In the genomic region with DNA sequence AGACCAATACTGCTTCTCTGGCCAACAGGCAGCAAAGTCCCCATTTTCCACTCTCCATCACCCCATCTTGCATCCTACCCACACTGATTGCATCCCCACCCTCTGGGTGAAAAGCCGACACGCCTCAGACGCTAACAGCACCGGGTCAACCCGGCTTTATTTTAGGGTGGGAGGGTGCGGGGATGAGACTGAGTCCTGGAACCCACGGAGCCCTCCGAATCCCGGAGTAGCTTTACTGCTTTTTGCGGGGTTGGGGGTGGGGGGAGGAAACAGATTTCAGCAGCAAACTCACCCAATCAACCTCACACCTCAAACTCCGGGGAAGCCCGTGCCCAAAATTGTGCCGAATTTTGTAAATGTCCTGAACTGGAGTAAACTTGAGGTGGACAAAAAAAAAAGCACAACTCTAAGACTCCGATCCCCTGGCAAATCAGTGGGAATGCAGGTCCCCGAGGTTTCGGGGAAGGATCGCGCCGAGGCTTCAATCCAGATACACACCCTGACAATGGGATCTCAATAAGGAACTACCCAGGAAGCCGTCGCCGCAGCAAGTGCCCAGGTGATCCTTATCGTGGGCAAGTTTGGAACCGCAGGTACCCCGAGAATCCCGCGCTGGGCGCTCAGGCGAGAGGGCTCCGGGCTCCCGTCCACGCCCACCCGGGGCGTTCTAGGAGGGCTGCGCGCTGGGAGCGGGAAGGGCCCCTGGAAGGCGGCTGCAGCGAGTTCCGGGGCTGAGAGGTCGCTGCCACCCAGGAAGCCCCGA, we compare ENCODE assay signal across 8 cellular contexts. TPM values are rescaled to one million over a fixed set of nuclear protein-coding genes. Genes with fewer than 3 reads are reported as not detected.
DNase-seq lines count a peak whose midpoint lies in the region; FAIRE-seq and TF ChIP-seq lines count a peak whose summit lies in the region.

No MANE protein-coding gene starts in this region.

- peak overlapping the region; percentile 88 for H3K9ac ChIP-seq in adipocyte (ENCODE audit: low read length)
- peak overlapping the region; percentile 77 to 85 for H3K9ac ChIP-seq in kidney (ENCODE audit: low read length in 2 of 2)

- 0 to 4% (median 1%) methylated on average over 20 to 42 of the region's 42 CpGs for WGBS in stomach, 5 donors

- H4K20me1 ChIP-seq in DOHH2 (ENCODE audit: control insufficient read depth, insufficient read depth, low read depth, low read length), result no peaks in the 10 kb centered on the region

- no peak for TF ChIP-seq POLR2A in stomach (IDR thresholded peaks at IDR 0.05)

- H3K79me2 ChIP-seq in DOHH2 (ENCODE audit: control insufficient read depth, low read length), result peaks cover 35% of the 10 kb centered on the region

- H3F3A ChIP-seq in DOHH2 (ENCODE audit: control insufficient read depth, insufficient read depth), result no peaks in the 10 kb centered on the region

- peaks cover 10 to 19% (median 11%) of the 10 kb centered on the region in 3 donors for H3K4me1 Mint-ChIP-seq in IgD-negative memory B cell

- TF ChIP-seq EP300 in stomach (IDR thresholded peaks at IDR 0.05), result no peak

- intact Hi-C loops in kidney (cut with DNase I) (no loop called here), stomach (cut with DNase I; ENCODE audit: low total_unique reads) (no loop called here)

- H3K4me3 Mint-ChIP-seq in IgD-negative memory B cell, result peak overlapping the region; percentile 86 to 97 (median 93)

- no peaks in the 10 kb centered on the region for H3K9me3 Mint-ChIP-seq in IgD-negative memory B cell

- FAIRE-seq in kidney (lab: Jason Lieb, UNC), result no peak

- H3K4me3 ChIP-seq in DOHH2 (ENCODE audit: low read length), result peak overlapping the region; percentile 92
- peak overlapping the region; percentile 96 for H3K4me3 ChIP-seq in adipocyte (ENCODE audit: low read length)
- H3K4me3 ChIP-seq in kidney (ENCODE audit: low read length in 2 of 2), result peak overlapping the region; percentile 87 to 91
- H3K4me3 ChIP-seq in stomach, result peak overlapping the region; percentile 56 to 96 (median 74)

- H3K4me2 ChIP-seq in DOHH2 (ENCODE audit: low read length), result peak overlapping the region; percentile 82

- no peaks in the 10 kb centered on the region for H3K27me3 ChIP-seq in DOHH2 (ENCODE audit: control insufficient read depth, low read length)
- no peaks in the 10 kb centered on the region for H3K27me3 ChIP-seq in adipocyte (replicated peaks; ENCODE audit: control insufficient read depth, insufficient read depth, low read length)
- H3K27me3 ChIP-seq in stomach, result no peaks in the 10 kb centered on the region

- H3K36me3 ChIP-seq in DOHH2 (ENCODE audit: control insufficient read depth, low read length) (no peaks in the 10 kb centered on the region), adipocyte (ENCODE audit: control insufficient read depth, insufficient read depth, low read length, severe bottlenecking) (no peaks in the 10 kb centered on the region), kidney (ENCODE audit: control insufficient read depth in 1 of 2, insufficient read depth in 2 of 2, low read length in 2 of 2) (no peaks in the 10 kb centered on the region), stomach (no peaks in the 10 kb centered on the region)

- DNase-seq in adipocyte (ENCODE audit: low read depth) (no peak), kidney (no peak), stomach (no peak), SK-N-DZ (ENCODE audit: low spot score) (no peak), NCI-H187 (lab: John Stamatoyannopoulos, UW) (no peak), NCI-H526 treated with DMSO at 0.1 percent for 48 hours (lab: John Stamatoyannopoulos, UW) (no peak)

- no peaks in the 10 kb centered on the region for H3K9me2 ChIP-seq in DOHH2 (replicated peaks; ENCODE audit: control insufficient read depth, low read length)

- H3K9me3 ChIP-seq in DOHH2 (ENCODE audit: control insufficient read depth, insufficient read depth, low read length) (no peaks in the 10 kb centered on the region), adipocyte (ENCODE audit: control insufficient read depth, low read length) (no peaks in the 10 kb centered on the region), kidney (ENCODE audit: control insufficient read depth in 1 of 2, low read length in 2 of 2) (no peaks in the 10 kb centered on the region), stomach (no peaks in the 10 kb centered on the region)

- TF ChIP-seq CTCF in DOHH2 (IDR thresholded peaks at IDR 0.05; ENCODE audit: low read depth, low read length, poor library complexity, severe bottlenecking), result no peak
- no peak for TF ChIP-seq CTCF in kidney (IDR thresholded peaks at IDR 0.05; ENCODE audit: borderline replicate concordance, extremely low read depth, insufficient read depth)
- no peak for TF ChIP-seq CTCF in stomach (IDR thresholded peaks at IDR 0.05)

- H3K27ac ChIP-seq in DOHH2 (ENCODE audit: low read depth, low read length), result peak overlapping the region; percentile 58
- peak overlapping the region; percentile 79 to 81 for H3K27ac ChIP-seq in kidney (ENCODE audit: low read depth in 2 of 2, low read length in 2 of 2)
- peak overlapping the region; percentile 85 to 98 (median 88) for H3K27ac ChIP-seq in stomach

- peak overlapping the region in 2 of 3 donors; percentile 68 to 91 for H3K27ac Mint-ChIP-seq in IgD-negative memory B cell

- H3K27me3 Mint-ChIP-seq in IgD-negative memory B cell, result no peaks in the 10 kb centered on the region

- H3K36me3 Mint-ChIP-seq in IgD-negative memory B cell, result no peaks in the 10 kb centered on the region

- H3K4me1 ChIP-seq in DOHH2 (ENCODE audit: control insufficient read depth, low read length) (peaks cover 17% of the 10 kb centered on the region), adipocyte (ENCODE audit: control insufficient read depth, insufficient read depth, low read length) (peaks cover 25% of the 10 kb centered on the region), kidney (ENCODE audit: control insufficient read depth in 1 of 2, insufficient read depth in 1 of 2, low read depth in 1 of 2, low read length in 2 of 2) (peaks cover 0 to 4% of the 10 kb centered on the region in 2 donors), stomach (peaks cover 6 to 26% (median 20%) of the 10 kb centered on the region in 4 donors)

RNA-seq across cellular contexts. Expression of a gene that starts 1.1 kb away (rescaled TPM):
- polyA plus RNA-seq in IgD-negative memory B cell, result 12.9 TPM
- total RNA-seq in kidney, result 9.2 TPM
- polyA plus RNA-seq in kidney (ENCODE audit: insufficient read depth, low read depth, low replicate concordance), result 12.3 TPM
- total RNA-seq in stomach, result 10 to 100 TPM in 3 of 5 donors, 1 to 10 TPM in 1, under 1 TPM in 1; 0.58 to 52.1 (median 12.7) TPM
- 10 to 100 TPM in 2 of 3 donors, 1 to 10 TPM in 1; 8.0 to 10.5 (median 10.3) TPM for polyA plus RNA-seq in stomach
- polyA plus RNA-seq in SK-N-DZ (2014; cell fraction: cytosol; rRNA removed), result 7.0 and 9.2 TPM in 2 replicates
- 4.4 and 8.7 TPM in 2 replicates for polyA plus RNA-seq in SK-N-DZ (2014; cell fraction: nucleus; rRNA removed)
